ENCODE assay signal across 27 cellular contexts in the genomic region with DNA sequence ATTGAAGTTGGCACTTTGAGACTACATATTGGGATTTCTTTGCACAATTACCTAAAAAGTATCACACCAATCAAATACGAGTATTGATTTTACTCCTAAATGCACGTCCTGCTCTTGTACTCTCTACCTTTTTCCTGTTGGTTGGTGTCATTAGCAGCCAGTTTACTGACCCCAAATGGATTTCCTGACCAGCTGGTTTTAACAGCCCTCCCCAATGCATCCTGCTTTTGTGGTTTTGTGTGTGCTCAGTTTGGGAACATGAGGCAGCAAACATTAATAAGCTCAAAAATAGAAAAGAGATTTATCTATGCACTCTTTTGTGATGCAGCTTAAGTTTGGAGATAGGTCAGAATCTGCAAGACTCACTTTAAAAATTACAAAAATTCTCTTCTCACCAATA.
"Had no signal": no experiment of that assay in that cellular context is flagged by ENCODE, and none has a peak within 500 bp of the region (broad histone marks: within the 10 kb centered on the region; RNA-seq: fewer than 3 reads in every experiment).

No MANE protein-coding gene starts in this region.

- H3K27ac Mint-ChIP-seq: activated CD4-positive, alpha-beta T cell treated with anti-CD3 and anti-CD28 coated beads, Interleukin-2, amount 10 ng/mL, durations not matched to agents 24 days and 14 days; activated CD8-positive, alpha-beta T cell treated with anti-CD3 and anti-CD28 coated beads for 36 hours; activated naive CD8-positive, alpha-beta T cell treated with anti-CD3 and anti-CD28 coated beads for 36 hours; activated T-cell treated with anti-CD3 and anti-CD28 coated beads, Interleukin-2, amount 50 U/mL, for 72 hours; activated T-helper 17 cell treated with anti-CD3 and anti-CD28 coated beads, Interleukin-2, amount 50 U/mL, for 72 hours had no signal

- H3K27ac ChIP-seq: brain microvascular endothelial cell, KMS-11, Peyer's patch had no signal

- H3K9me3 ChIP-seq: Peyer's patch had no signal

- H3K4me3 Mint-ChIP-seq: activated CD4-positive, alpha-beta T cell treated with anti-CD3 and anti-CD28 coated beads, Interleukin-2, amount 10 ng/mL, durations not matched to agents 24 days and 14 days; activated CD8-positive, alpha-beta T cell treated with anti-CD3 and anti-CD28 coated beads for 36 hours; activated naive CD8-positive, alpha-beta T cell treated with anti-CD3 and anti-CD28 coated beads for 36 hours; activated T-cell treated with anti-CD3 and anti-CD28 coated beads, Interleukin-2, amount 50 U/mL, for 72 hours; activated T-helper 17 cell treated with anti-CD3 and anti-CD28 coated beads, Interleukin-2, amount 50 U/mL, for 72 hours had no signal

- H3K27me3 Mint-ChIP-seq: activated CD4-positive, alpha-beta T cell treated with anti-CD3 and anti-CD28 coated beads, Interleukin-2, amount 10 ng/mL, durations not matched to agents 24 days and 14 days; activated CD8-positive, alpha-beta T cell treated with anti-CD3 and anti-CD28 coated beads for 36 hours; activated naive CD8-positive, alpha-beta T cell treated with anti-CD3 and anti-CD28 coated beads for 36 hours; activated T-helper 17 cell treated with anti-CD3 and anti-CD28 coated beads, Interleukin-2, amount 50 U/mL, for 72 hours had no signal

- H3K36me3 ChIP-seq: brain microvascular endothelial cell, Peyer's patch had no signal

- H3K9me3 Mint-ChIP-seq: activated CD4-positive, alpha-beta T cell treated with anti-CD3 and anti-CD28 coated beads, Interleukin-2, amount 10 ng/mL, durations not matched to agents 24 days and 14 days; activated CD8-positive, alpha-beta T cell treated with anti-CD3 and anti-CD28 coated beads for 36 hours; activated naive CD8-positive, alpha-beta T cell treated with anti-CD3 and anti-CD28 coated beads for 36 hours had no signal

- H3K4me3 ChIP-seq: Peyer's patch had no signal

- H3K4me2 ChIP-seq: KMS-11 had no signal

- DNase-seq: activated CD4-positive, alpha-beta T cell treated with anti-CD3 and anti-CD28 coated beads, Interleukin-2, amount 10 ng/mL, durations not matched to agents 24 days and 14 days; activated CD4-positive, alpha-beta T cell treated with anti-CD3 and anti-CD28 coated beads, Interleukin-2, amount 50 U/mL, for 4 hours; activated CD8-positive, alpha-beta T cell treated with anti-CD3 and anti-CD28 coated beads for 36 hours; activated effector memory CD4-positive, alpha-beta T cell treated with anti-CD3 and anti-CD28 coated beads, Interleukin-2, amount 50 U/mL, for 16 hours; activated naive CD4-positive, alpha-beta T cell; activated naive CD4-positive, alpha-beta T cell treated with anti-CD3 and anti-CD28 coated beads, Interleukin-2, amount 50 U/mL, for 16 hours; activated naive CD8-positive, alpha-beta T cell treated with anti-CD3 and anti-CD28 coated beads for 36 hours; activated T-cell treated with anti-CD3 and anti-CD28 coated beads, Interleukin-2, amount 50 U/mL, for 1 hour; activated T-cell treated with anti-CD3 and anti-CD28 coated beads, Interleukin-2, amount 50 U/mL, for 72 hours; amniotic stem cell; aorta; brain microvascular endothelial cell; central memory CD4-positive, alpha-beta T cell; NCI-H1105; NCI-H1417 treated with DMSO at 0.1 percent for 48 hours; NCI-H1694 treated with DMSO at 0.1 percent for 48 hours; NCI-H2029; NCI-H345; NCI-H524 treated with DMSO at 0.1 percent for 48 hours; NK-92 treated with Interleukin-12 subunit alpha and Interleukin-12 subunit beta, amount 100 ng/mL, for 24 hours; PC-3; Peyer's patch; RPMI8226; SHP77 treated with DMSO at 0.1 percent for 48 hours; T1000 had no signal

- ATAC-seq: activated CD8-positive, alpha-beta T cell treated with anti-CD3 and anti-CD28 coated beads for 36 hours; activated T-cell treated with anti-CD3 and anti-CD28 coated beads, Interleukin-2, amount 50 U/mL, for 72 hours; activated T-helper 17 cell treated with anti-CD3 and anti-CD28 coated beads, Interleukin-2, amount 50 U/mL, for 72 hours; PC-3 had no signal

- H3K9ac ChIP-seq: KMS-11 had no signal

- H3K36me3 Mint-ChIP-seq: activated naive CD8-positive, alpha-beta T cell treated with anti-CD3 and anti-CD28 coated beads for 36 hours had no signal

- H3K4me1 Mint-ChIP-seq: activated CD4-positive, alpha-beta T cell treated with anti-CD3 and anti-CD28 coated beads, Interleukin-2, amount 10 ng/mL, durations not matched to agents 24 days and 14 days; activated naive CD8-positive, alpha-beta T cell treated with anti-CD3 and anti-CD28 coated beads for 36 hours; activated T-helper 17 cell treated with anti-CD3 and anti-CD28 coated beads, Interleukin-2, amount 50 U/mL, for 72 hours had no signal

- H3K4me1 ChIP-seq: Peyer's patch had no signal

- H3K27me3 ChIP-seq: brain microvascular endothelial cell, Peyer's patch had no signal
